24 cellular contexts compared by ENCODE assay signal in genomic region chr13:93328943-93329342, GRCh38.
DNase-seq lines count a peak whose midpoint lies in the region; ATAC-seq and TF ChIP-seq lines count a peak whose summit lies in the region.
"Had no signal": no experiment of that assay in that cellular context is flagged by ENCODE, and none has a peak within 500 bp of the region (broad histone marks: within the 10 kb centered on the region; RNA-seq: fewer than 3 reads in every experiment).

No MANE protein-coding gene starts in this region.

- H3K9me3 Mint-ChIP-seq in osteocyte (ENCODE audit: unreplicated experiment), result peaks cover 12% of the 10 kb centered on the region

- H3K27me3 ChIP-seq in left lung, result no peaks in the 10 kb centered on the region
- H3K27me3 ChIP-seq: SJCRH30 had no signal

- no peak overlapping the region for H3K4me3 ChIP-seq in AG09309 (ENCODE audit: control insufficient read depth, low read depth, low read length)
- H3K4me3 ChIP-seq in choroid plexus epithelial cell (ENCODE audit: low read depth, low read length), result no peak overlapping the region
- H3K4me3 ChIP-seq in left lung, result no peak overlapping the region
- H3K4me3 ChIP-seq: SJCRH30 had no signal

- peak; percentile 69 for ATAC-seq in left lung
- ATAC-seq in GM18519 (IDR thresholded peaks at IDR 0.05; ENCODE audit: low FRiP score, unreplicated experiment), result no peak
- ATAC-seq in GM19035 (IDR thresholded peaks at IDR 0.05; ENCODE audit: unreplicated experiment), result no peak
- ATAC-seq: HCT116 had no signal

- no peaks in the 10 kb centered on the region for H3K4me1 ChIP-seq in left lung
- H3K4me1 ChIP-seq: SJCRH30 had no signal

- TF ChIP-seq CTCF in AG09309 (IDR thresholded peaks at IDR 0.05; ENCODE audit: control insufficient read depth, insufficient read depth, low read depth, low read length, missing control alignments) (no peak), choroid plexus epithelial cell (conservative IDR thresholded peaks at IDR 0.05; ENCODE audit: low read depth, low read length) (no peak), left lung (IDR thresholded peaks at IDR 0.05) (no peak), osteocyte (IDR thresholded peaks at IDR 0.05) (no peak)

- no peaks in the 10 kb centered on the region for H3K27me3 Mint-ChIP-seq in osteocyte (ENCODE audit: unreplicated experiment)
- H3K27me3 Mint-ChIP-seq: CD8-positive, alpha-beta memory T cell had no signal

- H3K9me3 ChIP-seq in left lung, result peaks cover 0 to 2% of the 10 kb centered on the region in 2 donors
- H3K9me3 ChIP-seq: SJCRH30 had no signal

- peaks cover 30% of the 10 kb centered on the region for H3K4me1 Mint-ChIP-seq in osteocyte (ENCODE audit: unreplicated experiment)
- H3K4me1 Mint-ChIP-seq: CD8-positive, alpha-beta memory T cell had no signal

- H3K27ac Mint-ChIP-seq in osteocyte (ENCODE audit: unreplicated experiment), result peak overlapping the region; percentile 9
- H3K27ac Mint-ChIP-seq: CD8-positive, alpha-beta memory T cell had no signal

- DNase-seq in AG09309 (ENCODE audit: low read depth) (peak; percentile 16), choroid plexus epithelial cell (ENCODE audit: low read depth) (peak; percentile 41), left lung (no peak), osteocyte (ENCODE audit: extremely low spot score, unreplicated experiment) (no peak), cardiac septum (ENCODE audit: low spot score) (no peak)
- no peak for DNase-seq in activated effector memory CD4-positive, alpha-beta T cell treated with anti-CD3 and anti-CD28 coated beads, Interleukin-2, amount 50 U/mL, for 16 hours
- DNase-seq: 8988T; AML-193; C1 segment of cervical spinal cord; Calu3; CD8-positive, alpha-beta memory T cell; DMS153; Karpas-422; MV-4-11; NCI-H1105 treated with DMSO at 0.1 percent for 48 hours; NCI-H187 treated with DMSO at 0.1 percent for 48 hours; NCI-H2107; NCI-H446 treated with DMSO at 0.1 percent for 48 hours; NCI-H526 treated with DMSO at 0.1 percent for 48 hours; OCI-M1; SJCRH30 had no signal

- no peak overlapping the region for H3K4me3 Mint-ChIP-seq in osteocyte (ENCODE audit: unreplicated experiment)
- H3K4me3 Mint-ChIP-seq: CD8-positive, alpha-beta memory T cell had no signal

- intact Hi-C loops in left lung (cut with DNase I) (no loop called here), cardiac septum (cut with DNase I) (no loop called here)

- no peak overlapping the region for H3K27ac ChIP-seq in left lung
- H3K27ac ChIP-seq: SJCRH30 had no signal

- H3K36me3 ChIP-seq in left lung, result no peaks in the 10 kb centered on the region
- H3K36me3 ChIP-seq: SJCRH30 had no signal

- H3K36me3 Mint-ChIP-seq in osteocyte (ENCODE audit: unreplicated experiment), result peaks cover 9% of the 10 kb centered on the region
- H3K36me3 Mint-ChIP-seq: CD8-positive, alpha-beta memory T cell had no signal

Comparison
In these comparisons a context has a peak if more than half of its experiments do, and no peak if none do; other contexts are left out.
1. DNase-seq: peak in AG09309 (single experiment) and choroid plexus epithelial cell (single experiment); none in left lung (0 of 2), osteocyte (single experiment), cardiac septum (single experiment) and activated effector memory CD4-positive, alpha-beta T cell treated with anti-CD3 and anti-CD28 coated beads, Interleukin-2, amount 50 U/mL, for 16 hours (single experiment).